ENCODE assay signal across 16 cellular contexts in the genomic region with DNA sequence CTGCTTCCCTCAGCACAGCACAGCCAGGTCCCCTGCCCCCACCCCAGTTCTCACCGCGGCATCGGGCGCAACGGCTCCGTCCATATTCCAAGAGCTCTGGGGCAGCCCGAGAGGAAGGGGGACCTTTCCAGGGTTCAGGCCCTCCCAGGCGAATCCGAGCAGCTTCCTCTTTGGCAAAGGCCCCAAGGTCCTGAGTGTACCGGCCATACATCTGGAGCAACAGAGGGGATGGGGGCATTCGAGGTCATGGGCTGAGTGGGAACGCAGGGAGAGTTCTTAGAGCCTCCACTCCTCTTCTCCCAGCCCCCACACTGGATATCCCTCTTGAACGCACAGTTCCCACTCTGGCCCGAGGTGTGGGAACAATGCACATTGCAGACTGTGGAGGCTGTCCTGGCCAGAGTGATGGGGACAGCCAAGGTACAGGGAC.
"Had no signal": no experiment of that assay in that cellular context is flagged by ENCODE, and none has a peak within 500 bp of the region (broad histone marks: within the 10 kb centered on the region; RNA-seq: fewer than 3 reads in every experiment).

No MANE protein-coding gene starts in this region.

- H3K27me3 ChIP-seq: breast epithelium, hepatocyte, SJCRH30, upper lobe of right lung had no signal

- H3K27ac ChIP-seq: breast epithelium, hepatocyte, left ventricle myocardium inferior, parathyroid adenoma, SJCRH30, upper lobe of right lung had no signal

- H3K27ac Mint-ChIP-seq: activated CD4-positive, alpha-beta T cell treated with anti-CD3 and anti-CD28 coated beads for 36 hours; activated CD8-positive, alpha-beta T cell treated with anti-CD3 and anti-CD28 coated beads for 36 hours; activated naive CD4-positive, alpha-beta T cell treated with anti-CD3 and anti-CD28 coated beads, Interleukin-2, amount 50 U/mL, for 72 hours; stimulated activated memory B cell treated with anti-CD40 and anti-IgM and Interleukin-4, amounts not matched to agents 10 μg/mL and 1 μg/mL and 100 μg/mL, for 72 hours; T-helper 17 cell had no signal

- H3K27me3 Mint-ChIP-seq: activated CD4-positive, alpha-beta T cell treated with anti-CD3 and anti-CD28 coated beads for 36 hours; activated CD8-positive, alpha-beta T cell treated with anti-CD3 and anti-CD28 coated beads for 36 hours; stimulated activated memory B cell treated with anti-CD40 and anti-IgM and Interleukin-4, amounts not matched to agents 10 μg/mL and 1 μg/mL and 100 μg/mL, for 72 hours; T-helper 17 cell had no signal

- H3K4me3 Mint-ChIP-seq: activated CD4-positive, alpha-beta T cell treated with anti-CD3 and anti-CD28 coated beads for 36 hours; activated CD8-positive, alpha-beta T cell treated with anti-CD3 and anti-CD28 coated beads for 36 hours; stimulated activated memory B cell treated with anti-CD40 and anti-IgM and Interleukin-4, amounts not matched to agents 10 μg/mL and 1 μg/mL and 100 μg/mL, for 72 hours; T-helper 17 cell had no signal

- ATAC-seq: activated CD4-positive, alpha-beta T cell treated with anti-CD3 and anti-CD28 coated beads for 36 hours; activated CD8-positive, alpha-beta T cell treated with anti-CD3 and anti-CD28 coated beads for 36 hours; activated naive CD4-positive, alpha-beta T cell treated with anti-CD3 and anti-CD28 coated beads, Interleukin-2, amount 50 U/mL, for 72 hours; stimulated activated memory B cell treated with anti-CD40 and anti-IgM and Interleukin-4, amounts not matched to agents 10 μg/mL and 1 μg/mL and 100 μg/mL, for 72 hours; T-helper 17 cell; upper lobe of right lung had no signal

- H3K9me3 Mint-ChIP-seq: activated CD8-positive, alpha-beta T cell treated with anti-CD3 and anti-CD28 coated beads for 36 hours; activated naive CD4-positive, alpha-beta T cell treated with anti-CD3 and anti-CD28 coated beads, Interleukin-2, amount 50 U/mL, for 72 hours; stimulated activated memory B cell treated with anti-CD40 and anti-IgM and Interleukin-4, amounts not matched to agents 10 μg/mL and 1 μg/mL and 100 μg/mL, for 72 hours had no signal

- DNase-seq: activated CD4-positive, alpha-beta T cell treated with anti-CD3 and anti-CD28 coated beads for 36 hours; activated CD8-positive, alpha-beta T cell treated with anti-CD3 and anti-CD28 coated beads for 36 hours; activated gamma-delta T cell; activated T-cell treated with anti-CD3 and anti-CD28 coated beads, Interleukin-2, amount 50 U/mL, for 48 hours; erythroblast; left ventricle myocardium inferior; SJCRH30; stimulated activated CD4-positive, alpha-beta T cell treated with anti-CD3 and anti-CD28 coated beads, Interleukin-12 subunit alpha, Interleukin-12 subunit beta, amount 100 ng/mL, for 4 hours; stimulated activated CD4-positive, alpha-beta T cell treated with anti-CD3 and anti-CD28 coated beads, Interleukin-2, amount 100 ng/mL, for 24 hours; T-helper 17 cell; upper lobe of right lung had no signal
